Comparison of ENCODE assay signal across 26 cellular contexts in genomic region chr6:36656441-36656840, GRCh38. TPM values are rescaled to one million over a fixed set of nuclear protein-coding genes. Genes with fewer than 3 reads are reported as not detected.
"Had no signal": no experiment of that assay in that cellular context is flagged by ENCODE, and none has a peak within 500 bp of the region (broad histone marks: within the 10 kb centered on the region; RNA-seq: fewer than 3 reads in every experiment).

No MANE protein-coding gene starts in this region.

- DNase-seq: activated CD4-positive, alpha-beta T cell treated with anti-CD3 and anti-CD28 coated beads, Interleukin-2, amount 10 ng/mL, durations not matched to agents 7 days and 5 days; activated CD8-positive, alpha-beta memory T cell treated with anti-CD3 and anti-CD28 coated beads, Interleukin-2, amount 50 U/mL, for 4 hours; activated effector memory CD4-positive, alpha-beta T cell treated with Interleukin-2 at 50 U/mL for 16 hours; activated naive CD4-positive, alpha-beta T cell treated with anti-CD3 and anti-CD28 coated beads, Interleukin-2, amount 50 U/mL, for 16 hours; activated T-cell treated with anti-CD3 and anti-CD28 coated beads, Interleukin-2, amount 50 U/mL, for 4 hours; effector memory CD8-positive, alpha-beta T cell; hypothalamus; left ventricle myocardium superior; mucosa of descending colon; naive thymus-derived CD4-positive, alpha-beta T cell; ovary; psoas muscle; right lobe of liver; small intestine; stimulated activated CD4-positive, alpha-beta T cell treated with anti-CD3 and anti-CD28 coated beads, Interleukin-15, amount 100 ng/mL, for 24 hours; stimulated activated CD4-positive, alpha-beta T cell treated with anti-CD3 and anti-CD28 coated beads, Interleukin-2, amount 100 ng/mL, for 48 hours; stimulated activated naive CD8-positive, alpha-beta T cell treated with anti-CD3 and anti-CD28 coated beads, Interleukin-15, amount 100 ng/mL, for 72 hours; transverse colon had no signal

- H3K27ac Mint-ChIP-seq: activated CD4-positive, alpha-beta T cell treated with anti-CD3 and anti-CD28 coated beads, Interleukin-2, amount 10 ng/mL, durations not matched to agents 7 days and 5 days; effector memory CD8-positive, alpha-beta T cell; memory B cell; naive thymus-derived CD4-positive, alpha-beta T cell; stimulated activated naive CD8-positive, alpha-beta T cell treated with anti-CD3 and anti-CD28 coated beads, Interleukin-15, amount 100 ng/mL, for 72 hours; T-helper 1 cell treated with Interleukin-12 subunit alpha and Interleukin-12 subunit beta and Interleukin-4 antibody, amounts not matched to agents 30 μg/mL and 1 μg/mL, for 36 hours had no signal

- H3K4me3 Mint-ChIP-seq: activated CD4-positive, alpha-beta T cell treated with anti-CD3 and anti-CD28 coated beads, Interleukin-2, amount 10 ng/mL, durations not matched to agents 7 days and 5 days; activated T-cell treated with anti-CD3 and anti-CD28 coated beads, Interleukin-2, amount 50 U/mL, for 4 hours; effector memory CD8-positive, alpha-beta T cell; memory B cell; naive thymus-derived CD4-positive, alpha-beta T cell; stimulated activated naive CD8-positive, alpha-beta T cell treated with anti-CD3 and anti-CD28 coated beads, Interleukin-15, amount 100 ng/mL, for 72 hours; T-helper 1 cell treated with Interleukin-12 subunit alpha and Interleukin-12 subunit beta and Interleukin-4 antibody, amounts not matched to agents 30 μg/mL and 1 μg/mL, for 36 hours had no signal

- H3K36me3 ChIP-seq: ascending aorta, cardiac muscle cell, ovary, right lobe of liver, suprapubic skin, transverse colon had no signal

- FAIRE-seq: keratinocyte, small intestine had no signal

- H3K9me3 ChIP-seq: ascending aorta, mucosa of descending colon, ovary, psoas muscle, right lobe of liver, suprapubic skin, transverse colon had no signal

- H3K27ac ChIP-seq: ascending aorta, cardiac muscle cell, foreskin keratinocyte, ovary, psoas muscle, right lobe of liver, suprapubic skin had no signal

- ATAC-seq: activated CD4-positive, CD25-positive, alpha-beta regulatory T cell treated with anti-CD3 and anti-CD28 coated beads, Interleukin-2, amount 50 U/mL, for 24 hours; activated T-cell treated with anti-CD3 and anti-CD28 coated beads, Interleukin-2, amount 50 U/mL, for 4 hours; effector memory CD8-positive, alpha-beta T cell; foreskin keratinocyte; left ventricle myocardium superior; mucosa of descending colon; naive thymus-derived CD4-positive, alpha-beta T cell; psoas muscle; right lobe of liver; stimulated activated naive CD8-positive, alpha-beta T cell treated with anti-CD3 and anti-CD28 coated beads, Interleukin-15, amount 100 ng/mL, for 72 hours had no signal

- H3K9me3 Mint-ChIP-seq: activated CD4-positive, alpha-beta T cell treated with anti-CD3 and anti-CD28 coated beads, Interleukin-2, amount 10 ng/mL, durations not matched to agents 7 days and 5 days; activated T-cell treated with anti-CD3 and anti-CD28 coated beads, Interleukin-2, amount 50 U/mL, for 4 hours; effector memory CD8-positive, alpha-beta T cell; memory B cell; naive thymus-derived CD4-positive, alpha-beta T cell; stimulated activated naive CD8-positive, alpha-beta T cell treated with anti-CD3 and anti-CD28 coated beads, Interleukin-15, amount 100 ng/mL, for 72 hours; T-helper 1 cell treated with Interleukin-12 subunit alpha and Interleukin-12 subunit beta and Interleukin-4 antibody, amounts not matched to agents 30 μg/mL and 1 μg/mL, for 36 hours had no signal

- H3K4me1 ChIP-seq: foreskin keratinocyte had no signal

- H3K27me3 ChIP-seq: ascending aorta, cardiac muscle cell, ovary, right lobe of liver, suprapubic skin, transverse colon had no signal

- H3K4me3 ChIP-seq: ascending aorta, cardiac muscle cell, mucosa of descending colon, ovary, psoas muscle, right lobe of liver, suprapubic skin, transverse colon had no signal

- H3K36me3 Mint-ChIP-seq: memory B cell; naive thymus-derived CD4-positive, alpha-beta T cell had no signal

RNA-seq across cellular contexts. Expression of gene RAB44, which starts 41.2 kb away (rescaled TPM):
- total RNA-seq: cardiac muscle cell, foreskin keratinocyte had no signal
- polyA plus RNA-seq: cardiac muscle cell; naive thymus-derived CD4-positive, alpha-beta T cell had no signal
